Comparison of ENCODE assay signal across 14 cellular contexts in the genomic region with DNA sequence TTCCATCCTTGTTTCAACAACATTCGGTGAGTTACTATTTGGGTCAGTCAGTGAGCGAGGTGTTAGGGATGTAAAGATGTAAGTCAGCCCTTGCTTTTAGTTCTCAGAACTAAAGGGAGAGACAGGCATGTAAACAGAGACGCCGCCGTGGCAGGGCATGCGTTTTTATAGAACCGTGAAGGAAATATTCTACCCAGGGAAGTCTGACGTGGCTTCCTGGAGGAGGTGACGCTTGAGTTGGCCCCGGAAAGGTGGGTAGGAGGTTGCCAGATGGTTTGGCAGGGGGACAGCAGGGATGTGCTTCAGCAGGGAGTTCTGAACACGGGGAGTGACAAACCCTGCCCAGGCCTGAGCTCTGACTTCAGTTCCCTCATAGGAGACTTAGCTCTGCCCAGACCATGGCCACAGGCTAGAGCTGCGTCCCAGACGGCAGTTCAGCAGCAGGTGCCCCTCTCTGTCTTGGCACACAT. TPM values are rescaled to one million over a fixed set of nuclear protein-coding genes. Genes with fewer than 3 reads are reported as not detected.
DNase-seq lines count a peak whose midpoint lies in the region; TF ChIP-seq lines count a peak whose summit lies in the region.
"Had no signal": no experiment of that assay in that cellular context is flagged by ENCODE, and none has a peak within 500 bp of the region (broad histone marks: within the 10 kb centered on the region; RNA-seq: fewer than 3 reads in every experiment).

No MANE protein-coding gene starts in this region.

- H3K27ac ChIP-seq in AG04450 (ENCODE audit: low read depth, low read length), result peak overlapping the region; percentile 91
- peak overlapping the region in 42 of 59 donors; percentile 7 to 84 (median 54) for H3K27ac ChIP-seq in dorsolateral prefrontal cortex
- H3K27ac ChIP-seq: pancreas had no signal

- H3K4me3 Mint-ChIP-seq in neural crest cell, result peak overlapping the region; percentile 41

- DNase-seq in AG04450 (ENCODE audit: low read depth, low spot score), result peak; percentile 51
- DNase-seq in NCI-H524 treated with DMSO at 0.1 percent for 48 hours (lab: John Stamatoyannopoulos, UW), result peak; percentile 34
- peak in 8 of 10 donors; percentile 47 to 83 (median 68) for DNase-seq in dorsolateral prefrontal cortex
- DNase-seq in neural crest cell (ENCODE audit: low read depth, low spot score), result no peak
- no peak for DNase-seq in activated CD4-positive, alpha-beta T cell treated with anti-CD3 and anti-CD28 coated beads for 48 hours
- no peak for DNase-seq in stimulated activated CD4-positive, alpha-beta T cell treated with anti-CD3 and anti-CD28 coated beads, Interleukin-1b, Interleukin-23, amount 100 ng/mL, for 48 hours
- no peak for DNase-seq in activated naive CD4-positive, alpha-beta T cell treated with anti-CD3 and anti-CD28 coated beads, Interleukin-2, amount 50 U/mL, for 16 hours
- DNase-seq in SIG-M5 (lab: John Stamatoyannopoulos, UW), result no peak
- DNase-seq: AML-193, kidney glomerular epithelial cell, NCI-H2227 treated with DMSO at 0.1 percent for 48 hours, pancreas, SHP77 treated with DMSO at 0.1 percent for 48 hours had no signal

- CTCF ChIA-PET in AG04450 (lab: Charles Lee), result interaction anchor here (0.6 to 4.9 kb wide), 3 partner anchors 58 to 371 kb away, joined by 3 to 30 read pairs (median 4); no protein-coding TSS in a partner anchor

- peaks cover 45% of the 10 kb centered on the region for H3K4me1 Mint-ChIP-seq in neural crest cell

- intact Hi-C loops in dorsolateral prefrontal cortex (cut with DNase I), result no loop called here

- H3K4me3 ChIP-seq in AG04450 (ENCODE audit: low read depth, low read length) (peak overlapping the region; percentile 20; the same call in 1 of the 2 replicates), dorsolateral prefrontal cortex (no peak overlapping the region)
- H3K4me3 ChIP-seq: pancreas had no signal

- H3K27me3 ChIP-seq in AG04450 (ENCODE audit: control insufficient read depth, insufficient read depth, low read length) (no peaks in the 10 kb centered on the region), dorsolateral prefrontal cortex (no peaks in the 10 kb centered on the region)
- H3K27me3 ChIP-seq: pancreas had no signal

- H3K36me3 Mint-ChIP-seq in neural crest cell (ENCODE audit: low read depth), result no peaks in the 10 kb centered on the region
- H3K36me3 Mint-ChIP-seq: activated naive CD4-positive, alpha-beta T cell treated with anti-CD3 and anti-CD28 coated beads, Interleukin-2, amount 50 U/mL, for 72 hours had no signal

- H3K9me3 Mint-ChIP-seq in neural crest cell, result no peaks in the 10 kb centered on the region
- H3K9me3 Mint-ChIP-seq: activated naive CD4-positive, alpha-beta T cell treated with anti-CD3 and anti-CD28 coated beads, Interleukin-2, amount 50 U/mL, for 72 hours had no signal

- TF ChIP-seq CTCF in AG04450 (IDR thresholded peaks at IDR 0.05; ENCODE audit: low read depth, low read length) (no peak), dorsolateral prefrontal cortex (IDR thresholded peaks at IDR 0.05 in 54 of 56, conservative IDR thresholded peaks at IDR 0.05 in 2 of 56; ENCODE audit: low read depth in 1 of 56, partially characterized antibody in 56 of 56) (no peak), neural crest cell (conservative IDR thresholded peaks at IDR 0.05) (no peak)

- no peaks in the 10 kb centered on the region for H3K27me3 Mint-ChIP-seq in neural crest cell (ENCODE audit: low read depth)

- POLR2A ChIA-PET in AG04450 (lab: Yijun Ruan, JAX), result interaction anchor here (1.2 kb wide), 1 partner anchor 23 kb away, joined by 3 read pairs; a partner anchor contains a TSS

- H3K9me3 ChIP-seq in AG04450 (ENCODE audit: control insufficient read depth, insufficient read depth, low read length), result no peaks in the 10 kb centered on the region
- H3K9me3 ChIP-seq: pancreas had no signal

- H3K27ac Mint-ChIP-seq in neural crest cell (ENCODE audit: unreplicated experiment), result peak overlapping the region; percentile 83
- H3K27ac Mint-ChIP-seq: activated naive CD4-positive, alpha-beta T cell treated with anti-CD3 and anti-CD28 coated beads, Interleukin-2, amount 50 U/mL, for 72 hours had no signal

RNA-seq across cellular contexts. Expression of a gene that starts 23.5 kb away (rescaled TPM):
- polyA plus RNA-seq in AG04450 (2011; rRNA removed), result 2,534 and 2,992 TPM in 2 replicates
- 242 and 285 TPM in 2 replicates for polyA minus RNA-seq in AG04450 (2011; rRNA and poly(A)+ RNA removed)
- total RNA-seq in dorsolateral prefrontal cortex (100 to 1,000 TPM; 408 to 917 (median 635) TPM), neural crest cell (1,439 and 1,563 TPM in 2 replicates)

Comparison
In these comparisons a context has a peak if more than half of its experiments do, and no peak if none do; other contexts are left out.
1. DNase-seq: peak in AG04450 (single experiment), NCI-H524 treated with DMSO at 0.1 percent for 48 hours (single experiment) and dorsolateral prefrontal cortex (8 of 10); none in neural crest cell (single experiment), activated CD4-positive, alpha-beta T cell treated with anti-CD3 and anti-CD28 coated beads for 48 hours (single experiment), stimulated activated CD4-positive, alpha-beta T cell treated with anti-CD3 and anti-CD28 coated beads, Interleukin-1b, Interleukin-23, amount 100 ng/mL, for 48 hours (single experiment), activated naive CD4-positive, alpha-beta T cell treated with anti-CD3 and anti-CD28 coated beads, Interleukin-2, amount 50 U/mL, for 16 hours (single experiment) and SIG-M5 (single experiment).